ENCODE assay signal across 14 cellular contexts in genomic region chr6:89910564-89911240, GRCh38. TPM values are rescaled to one million over a fixed set of nuclear protein-coding genes. Genes with fewer than 3 reads are reported as not detected.
DNase-seq lines count a peak whose midpoint lies in the region; ATAC-seq and TF ChIP-seq lines count a peak whose summit lies in the region.
"Not testable (repeated sequence)": the region's sequence is repeated elsewhere in the genome, so short reads cannot be mapped to it uniquely, and the experiment has no call there.
"Had no signal": no experiment of that assay in that cellular context is flagged by ENCODE, and none has a peak within 500 bp of the region (broad histone marks: within the 10 kb centered on the region; RNA-seq: fewer than 3 reads in every experiment).

No MANE protein-coding gene starts in this region.

- peak overlapping the region; percentile 81 for H2AFZ ChIP-seq in DND-41 (ENCODE audit: low read depth, low read length)

- H3K9ac ChIP-seq in DND-41 (ENCODE audit: low read depth, low read length); SK-N-MC (ENCODE audit: insufficient read length): not testable (repeated sequence)

- H3K79me2 ChIP-seq in DND-41 (ENCODE audit: insufficient read depth, low read length): not testable (repeated sequence)

- H3K4me1 Mint-ChIP-seq in activated naive CD8-positive, alpha-beta T cell treated with anti-CD3 and anti-CD28 coated beads, Interleukin-2, amount 10 ng/mL, durations not matched to agents 7 days and 5 days; endothelial cell (ENCODE audit: unreplicated experiment): not testable (repeated sequence)
- H3K4me1 Mint-ChIP-seq in stimulated activated naive CD8-positive, alpha-beta T cell treated with anti-CD3 and anti-CD28 coated beads, Interleukin-15, amount 100 ng/mL, for 72 hours: peaks cover 18% of the 10 kb centered on the region

- H3K9me3 Mint-ChIP-seq in activated naive CD8-positive, alpha-beta T cell treated with anti-CD3 and anti-CD28 coated beads, Interleukin-2, amount 10 ng/mL, durations not matched to agents 7 days and 5 days; endothelial cell (ENCODE audit: unreplicated experiment); stimulated activated naive CD8-positive, alpha-beta T cell treated with anti-CD3 and anti-CD28 coated beads, Interleukin-15, amount 100 ng/mL, for 72 hours: not testable (repeated sequence)

- DNase-seq in DND-41; SK-N-MC (ENCODE audit: low read depth, low spot score); activated naive CD8-positive, alpha-beta T cell treated with anti-CD3 and anti-CD28 coated beads, Interleukin-2, amount 10 ng/mL, durations not matched to agents 7 days and 5 days; endothelial cell (ENCODE audit: low spot score); stimulated activated naive CD8-positive, alpha-beta T cell treated with anti-CD3 and anti-CD28 coated beads, Interleukin-15, amount 100 ng/mL, for 72 hours: not testable (repeated sequence)

- H3K27me3 Mint-ChIP-seq in activated naive CD8-positive, alpha-beta T cell treated with anti-CD3 and anti-CD28 coated beads, Interleukin-2, amount 10 ng/mL, durations not matched to agents 7 days and 5 days; endothelial cell (ENCODE audit: unreplicated experiment); stimulated activated naive CD8-positive, alpha-beta T cell treated with anti-CD3 and anti-CD28 coated beads, Interleukin-15, amount 100 ng/mL, for 72 hours: not testable (repeated sequence)

- H3K27me3 ChIP-seq in DND-41 (ENCODE audit: insufficient read depth, low read length, poor library complexity): not testable (repeated sequence)

- POLR2A ChIA-PET in activated naive CD8-positive, alpha-beta T cell treated with anti-CD3 and anti-CD28 coated beads, Interleukin-2, amount 10 ng/mL, durations not matched to agents 7 days and 5 days (lab: Charles Lee): not testable (repeated sequence)

- H3K4me3 ChIP-seq in DND-41 (ENCODE audit: low read depth in 1 of 2, low read length in 2 of 2); SK-N-MC; mesodermal cell (ENCODE audit: extremely low read depth, insufficient read depth, low read length, poor library complexity, severe bottlenecking): not testable (repeated sequence)

- not testable (repeated sequence) for H3K9me3 ChIP-seq in DND-41 (ENCODE audit: insufficient read depth, low read length, severe bottlenecking); KOPT-K1 (ENCODE audit: insufficient read depth, low read length, poor library complexity, severe bottlenecking); SK-N-MC (ENCODE audit: low read depth, low read length); mesodermal cell (ENCODE audit: control insufficient read depth, low read length)

- H3K27ac ChIP-seq in DND-41 (ENCODE audit: low read length) (peak overlapping the region; percentile 69), KOPT-K1 (ENCODE audit: low read depth, low read length, poor library complexity, severe bottlenecking) (peak overlapping the region; percentile 46), SK-N-MC (peak overlapping the region; percentile 71; the same call in 1 of the 2 replicates), mesodermal cell (ENCODE audit: low read depth, low read length, severe bottlenecking) (peak overlapping the region; percentile 3)

- peak overlapping the region; percentile 53 for H3K4me3 Mint-ChIP-seq in activated naive CD8-positive, alpha-beta T cell treated with anti-CD3 and anti-CD28 coated beads, Interleukin-2, amount 10 ng/mL, durations not matched to agents 7 days and 5 days
- not testable (repeated sequence) for H3K4me3 Mint-ChIP-seq in endothelial cell (ENCODE audit: unreplicated experiment)
- peak overlapping the region; percentile 29 to 48 for H3K4me3 Mint-ChIP-seq in stimulated activated naive CD8-positive, alpha-beta T cell treated with anti-CD3 and anti-CD28 coated beads, Interleukin-15, amount 100 ng/mL, for 72 hours

- 60 to 71% methylated on average over 1 of the region's 6 CpGs for WGBS in mesodermal cell (ENCODE audit: insufficient coverage in 2 of 2), 2 experiments

- peaks cover 14% of the 10 kb centered on the region for H3K4me1 ChIP-seq in DND-41 (ENCODE audit: insufficient read depth, low read length)
- H3K4me1 ChIP-seq in mesodermal cell (ENCODE audit: control insufficient read depth, insufficient read depth, low read length, poor library complexity, severe bottlenecking): not testable (repeated sequence)

- not testable (repeated sequence) for TF ChIP-seq CTCF in DND-41 (IDR thresholded peaks at IDR 0.05; ENCODE audit: borderline replicate concordance, extremely low read depth, low read length, poor library complexity, severe bottlenecking); endothelial cell (IDR thresholded peaks at IDR 0.05; ENCODE audit: unreplicated experiment)

- peak overlapping the region; percentile 40; the same call in 1 of the 2 replicates for H3K4me2 ChIP-seq in DND-41 (ENCODE audit: insufficient read depth, low read length)

- ATAC-seq in DND-41 (ENCODE audit: insufficient read depth, low read depth): peak; percentile 91
- ATAC-seq in activated naive CD8-positive, alpha-beta T cell treated with anti-CD3 and anti-CD28 coated beads, Interleukin-2, amount 10 ng/mL, durations not matched to agents 7 days and 5 days (ENCODE audit: low read depth); stimulated activated naive CD8-positive, alpha-beta T cell treated with anti-CD3 and anti-CD28 coated beads, Interleukin-15, amount 100 ng/mL, for 72 hours: not testable (repeated sequence)

- H4K20me1 ChIP-seq in DND-41 (ENCODE audit: insufficient read depth, low read length): not testable (repeated sequence)

- peak overlapping the region; percentile 22 for H3K27ac Mint-ChIP-seq in activated naive CD8-positive, alpha-beta T cell treated with anti-CD3 and anti-CD28 coated beads, Interleukin-2, amount 10 ng/mL, durations not matched to agents 7 days and 5 days
- H3K27ac Mint-ChIP-seq in endothelial cell (ENCODE audit: unreplicated experiment): peak overlapping the region; percentile 91
- not testable (repeated sequence) for H3K27ac Mint-ChIP-seq in stimulated activated naive CD8-positive, alpha-beta T cell treated with anti-CD3 and anti-CD28 coated beads, Interleukin-15, amount 100 ng/mL, for 72 hours

- not testable (repeated sequence) for H3K36me3 Mint-ChIP-seq in activated naive CD8-positive, alpha-beta T cell treated with anti-CD3 and anti-CD28 coated beads, Interleukin-2, amount 10 ng/mL, durations not matched to agents 7 days and 5 days; endothelial cell (ENCODE audit: low read depth, unreplicated experiment)

- not testable (repeated sequence) for H3K36me3 ChIP-seq in DND-41 (ENCODE audit: insufficient read depth, low read length); KOPT-K1 (ENCODE audit: insufficient read depth, low read length); SK-N-MC (ENCODE audit: insufficient read depth, low read length); mesodermal cell (ENCODE audit: control insufficient read depth, insufficient read depth, low read length)

RNA-seq across cellular contexts. Expression of gene GJA10, which starts 16.4 kb away (rescaled TPM):
- total RNA-seq in activated naive CD8-positive, alpha-beta T cell treated with anti-CD3 and anti-CD28 coated beads, Interleukin-2, amount 10 ng/mL, durations not matched to agents 7 days and 5 days: not detected
- total RNA-seq in endothelial cell (ENCODE audit: unreplicated experiment): not detected
- polyA plus RNA-seq in mesodermal cell (2013, experiment 1 of 2): not detected
- polyA plus RNA-seq in mesodermal cell (2013, experiment 2 of 2): not detected
- total RNA-seq: Calu3; CD8-positive, alpha-beta memory T cell; HepG2; HT-29; MCF 10A; PC-3 had no signal
- polyA plus RNA-seq: A549; CD8-positive, alpha-beta memory T cell; HepG2 had no signal

Comparison
In these comparisons a context has a peak if more than half of its experiments do, and no peak if none do; other contexts are left out.
1. H3K27ac ChIP-seq: peak in every context shown above with its lines; median percentile 71 in SK-N-MC; 69 in DND-41; 46 in KOPT-K1; 3 in mesodermal cell.